In genomic region chr7:31917256-31917655, GRCh38 we compare ENCODE assay signal across 25 cellular contexts.
"Had no signal": no experiment of that assay in that cellular context is flagged by ENCODE, and none has a peak within 500 bp of the region (broad histone marks: within the 10 kb centered on the region; RNA-seq: fewer than 3 reads in every experiment).

No MANE protein-coding gene starts in this region.

- H3K4me3 Mint-ChIP-seq: effector memory CD8-positive, alpha-beta T cell; immature natural killer cell; naive thymus-derived CD4-positive, alpha-beta T cell; nephron progenitor cell; stimulated activated memory B cell treated with anti-CD40 and anti-IgM and Interleukin-4, amounts not matched to agents 10 μg/mL and 1 μg/mL and 100 μg/mL, for 72 hours had no signal

- H3K4me1 ChIP-seq: psoas muscle, sigmoid colon, spleen, tibial nerve, upper lobe of right lung, uterus had no signal

- ATAC-seq: effector memory CD8-positive, alpha-beta T cell; left colon; naive thymus-derived CD4-positive, alpha-beta T cell; psoas muscle; right cardiac atrium; stimulated activated memory B cell treated with anti-CD40 and anti-IgM and Interleukin-4, amounts not matched to agents 10 μg/mL and 1 μg/mL and 100 μg/mL, for 72 hours; stimulated activated naive CD8-positive, alpha-beta T cell treated with anti-CD3 and anti-CD28 coated beads, Interleukin-15, Interleukin-2, amounts not matched to agents 100 U/mL and 50 U/mL, for 24 hours; upper lobe of right lung had no signal

- DNase-seq: cortex of kidney; effector memory CD8-positive, alpha-beta T cell; hypothalamus; immature natural killer cell; islet precursor cell; kidney glomerular epithelial cell; left colon; mesenchymal stem cell; midbrain; naive thymus-derived CD4-positive, alpha-beta T cell; nephron progenitor cell; nucleus accumbens; psoas muscle; right cardiac atrium; sigmoid colon; spleen; stimulated activated CD4-positive, alpha-beta T cell treated with anti-CD3 and anti-CD28 coated beads, Interleukin-4, amount 100 ng/mL, for 4 hours; stimulated activated naive CD8-positive, alpha-beta T cell treated with anti-CD3 and anti-CD28 coated beads, Interleukin-15, Interleukin-2, amounts not matched to agents 100 U/mL and 50 U/mL, for 24 hours; upper lobe of right lung; uterus had no signal

- H3K36me3 ChIP-seq: sigmoid colon, spleen, thoracic aorta, tibial nerve, upper lobe of right lung, uterus had no signal

- H3K36me3 Mint-ChIP-seq: immature natural killer cell; naive thymus-derived CD4-positive, alpha-beta T cell; stimulated activated memory B cell treated with anti-CD40 and anti-IgM and Interleukin-4, amounts not matched to agents 10 μg/mL and 1 μg/mL and 100 μg/mL, for 72 hours had no signal

- H3K9me3 ChIP-seq: psoas muscle, sigmoid colon, spleen, thoracic aorta, tibial nerve, upper lobe of right lung, uterus had no signal

- H3K4me1 Mint-ChIP-seq: immature natural killer cell; naive thymus-derived CD4-positive, alpha-beta T cell; nephron progenitor cell; stimulated activated memory B cell treated with anti-CD40 and anti-IgM and Interleukin-4, amounts not matched to agents 10 μg/mL and 1 μg/mL and 100 μg/mL, for 72 hours had no signal

- H3K4me3 ChIP-seq: psoas muscle, sigmoid colon, skin epidermis, spleen, thoracic aorta, tibial nerve, upper lobe of right lung, uterus had no signal

- FAIRE-seq: frontal cortex had no signal

- H3K27me3 Mint-ChIP-seq: effector memory CD8-positive, alpha-beta T cell; naive thymus-derived CD4-positive, alpha-beta T cell; stimulated activated memory B cell treated with anti-CD40 and anti-IgM and Interleukin-4, amounts not matched to agents 10 μg/mL and 1 μg/mL and 100 μg/mL, for 72 hours had no signal

- H3K27me3 ChIP-seq: sigmoid colon, spleen, tibial nerve, upper lobe of right lung, uterus had no signal

- H3K27ac ChIP-seq: psoas muscle, sigmoid colon, skin epidermis, spleen, thoracic aorta, tibial nerve, upper lobe of right lung, uterus had no signal

- H3K27ac Mint-ChIP-seq: effector memory CD8-positive, alpha-beta T cell; immature natural killer cell; naive thymus-derived CD4-positive, alpha-beta T cell; nephron progenitor cell; stimulated activated memory B cell treated with anti-CD40 and anti-IgM and Interleukin-4, amounts not matched to agents 10 μg/mL and 1 μg/mL and 100 μg/mL, for 72 hours had no signal

- H3K9me3 Mint-ChIP-seq: nephron progenitor cell; stimulated activated memory B cell treated with anti-CD40 and anti-IgM and Interleukin-4, amounts not matched to agents 10 μg/mL and 1 μg/mL and 100 μg/mL, for 72 hours had no signal
